ENCODE assay signal across 1 cellular context in the genomic region with DNA sequence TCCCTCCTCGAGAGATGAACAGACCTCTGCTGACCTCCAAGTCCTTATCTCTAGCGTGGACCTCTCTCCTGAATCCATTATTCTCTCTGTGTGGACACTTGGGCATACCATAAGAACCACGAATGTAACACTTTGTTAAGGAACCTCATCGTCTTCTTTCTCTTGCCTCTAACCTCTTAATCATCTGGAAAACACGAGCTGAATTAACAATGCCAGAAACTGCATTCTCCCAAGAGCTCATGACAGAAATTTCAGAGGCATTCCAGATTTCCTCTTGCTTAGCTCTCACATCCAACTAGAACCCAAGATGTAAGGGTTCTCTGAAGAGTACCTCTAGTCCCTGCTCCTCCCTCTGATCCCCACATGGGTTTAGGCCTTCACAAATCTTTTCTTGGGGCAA.
TF ChIP-seq lines count a peak whose summit lies in the region.

No MANE protein-coding gene starts in this region.

TF ChIP-seq in IMR-90, 13 proteins besides CTCF, POLR2A, EP300 and RAD21:
- TF ChIP-seq MXI1 (IDR thresholded peaks at IDR 0.05; ENCODE audit: borderline replicate concordance, low read depth, low read length) (no peak), SMC3 (IDR thresholded peaks at IDR 0.05; ENCODE audit: low read depth, low read length) (no peak), BHLHE40 (IDR thresholded peaks at IDR 0.05; ENCODE audit: low read depth, low read length) (no peak), RCOR1 (IDR thresholded peaks at IDR 0.05; ENCODE audit: insufficient replicate concordance, low read length) (no peak), NFE2L2 (IDR thresholded peaks at IDR 0.05; ENCODE audit: low read depth, low read length) (no peak), RFX5 (IDR thresholded peaks at IDR 0.05; ENCODE audit: low read depth, low read length) (no peak), MAFK (IDR thresholded peaks at IDR 0.05; ENCODE audit: low read depth, low read length) (no peak), FOS (IDR thresholded peaks at IDR 0.05; ENCODE audit: low read depth, low read length) (no peak), MAZ (IDR thresholded peaks at IDR 0.05; ENCODE audit: borderline replicate concordance, low read depth, low read length) (no peak), CHD1 (IDR thresholded peaks at IDR 0.05; ENCODE audit: low read depth, low read length) (no peak), CEBPB (IDR thresholded peaks at IDR 0.05; ENCODE audit: low read depth, low read length) (no peak)
- TF ChIP-seq, protein P1, sequence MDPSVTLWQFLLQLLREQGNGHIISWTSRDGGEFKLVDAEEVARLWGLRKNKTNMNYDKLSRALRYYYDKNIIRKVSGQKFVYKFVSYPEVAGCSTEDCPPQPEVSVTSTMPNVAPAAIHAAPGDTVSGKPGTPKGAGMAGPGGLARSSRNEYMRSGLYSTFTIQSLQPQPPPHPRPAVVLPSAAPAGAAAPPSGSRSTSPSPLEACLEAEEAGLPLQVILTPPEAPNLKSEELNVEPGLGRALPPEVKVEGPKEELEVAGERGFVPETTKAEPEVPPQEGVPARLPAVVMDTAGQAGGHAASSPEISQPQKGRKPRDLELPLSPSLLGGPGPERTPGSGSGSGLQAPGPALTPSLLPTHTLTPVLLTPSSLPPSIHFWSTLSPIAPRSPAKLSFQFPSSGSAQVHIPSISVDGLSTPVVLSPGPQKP (IDR thresholded peaks at IDR 0.05; ENCODE audit: borderline replicate concordance, low read depth, low read length): no peak
- TF ChIP-seq, protein P2, sequence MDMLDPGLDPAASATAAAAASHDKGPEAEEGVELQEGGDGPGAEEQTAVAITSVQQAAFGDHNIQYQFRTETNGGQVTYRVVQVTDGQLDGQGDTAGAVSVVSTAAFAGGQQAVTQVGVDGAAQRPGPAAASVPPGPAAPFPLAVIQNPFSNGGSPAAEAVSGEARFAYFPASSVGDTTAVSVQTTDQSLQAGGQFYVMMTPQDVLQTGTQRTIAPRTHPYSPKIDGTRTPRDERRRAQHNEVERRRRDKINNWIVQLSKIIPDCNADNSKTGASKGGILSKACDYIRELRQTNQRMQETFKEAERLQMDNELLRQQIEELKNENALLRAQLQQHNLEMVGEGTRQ (IDR thresholded peaks at IDR 0.05; ENCODE audit: low read depth, low read length): no peak
